Comparison of ENCODE assay signal across 36 cellular contexts in genomic region chr17:36907407-36907806, GRCh38. TPM values are rescaled to one million over a fixed set of nuclear protein-coding genes. Genes with fewer than 3 reads are reported as not detected.
"Had no signal": no experiment of that assay in that cellular context is flagged by ENCODE, and none has a peak within 500 bp of the region (broad histone marks: within the 10 kb centered on the region; RNA-seq: fewer than 3 reads in every experiment).

No MANE protein-coding gene starts in this region.

- H3K4me3 Mint-ChIP-seq: activated CD4-positive, alpha-beta memory T cell treated with anti-CD3 and anti-CD28 coated beads for 36 hours; activated CD4-positive, alpha-beta T cell treated with anti-CD3 and anti-CD28 coated beads for 36 hours; activated naive CD4-positive, alpha-beta T cell treated with anti-CD3 and anti-CD28 coated beads, Interleukin-2, amount 10 ng/mL, durations not matched to agents 7 days and 5 days; activated naive CD8-positive, alpha-beta T cell; activated naive CD8-positive, alpha-beta T cell treated with anti-CD3 and anti-CD28 coated beads, Interleukin-2, amount 50 U/mL, for 24 hours; IgD-negative memory B cell; T-helper 1 cell treated with Interleukin-12 subunit alpha and Interleukin-12 subunit beta and Interleukin-4 antibody, amounts not matched to agents 30 μg/mL and 1 μg/mL, for 36 hours; T-helper 2 cell treated with Interferon-gamma antibody and Interleukin-4, amounts not matched to agents 5 μg/mL and 100 μg/mL, for 36 hours; WTC11 had no signal

- H3K4me1 Mint-ChIP-seq: activated CD4-positive, alpha-beta T cell treated with anti-CD3 and anti-CD28 coated beads for 36 hours; activated naive CD4-positive, alpha-beta T cell treated with anti-CD3 and anti-CD28 coated beads, Interleukin-2, amount 10 ng/mL, durations not matched to agents 7 days and 5 days; activated naive CD8-positive, alpha-beta T cell treated with anti-CD3 and anti-CD28 coated beads, Interleukin-2, amount 50 U/mL, for 24 hours; IgD-negative memory B cell; WTC11 had no signal

- H3K36me3 ChIP-seq: brain microvascular endothelial cell, MG63, Peyer's patch, SJSA1 had no signal

- H3K4me3 ChIP-seq: MG63, Peyer's patch, SJSA1 had no signal

- H3K9me3 Mint-ChIP-seq: activated CD4-positive, alpha-beta memory T cell treated with anti-CD3 and anti-CD28 coated beads for 36 hours; activated naive CD4-positive, alpha-beta T cell treated with anti-CD3 and anti-CD28 coated beads, Interleukin-2, amount 10 ng/mL, durations not matched to agents 7 days and 5 days; activated naive CD8-positive, alpha-beta T cell treated with anti-CD3 and anti-CD28 coated beads, Interleukin-2, amount 50 U/mL, for 24 hours; T-helper 1 cell treated with Interleukin-12 subunit alpha and Interleukin-12 subunit beta and Interleukin-4 antibody, amounts not matched to agents 30 μg/mL and 1 μg/mL, for 36 hours; T-helper 2 cell treated with Interferon-gamma antibody and Interleukin-4, amounts not matched to agents 5 μg/mL and 100 μg/mL, for 36 hours; WTC11 had no signal

- H3K9ac ChIP-seq: SK-N-SH had no signal

- H3K36me3 Mint-ChIP-seq: activated CD4-positive, alpha-beta memory T cell treated with anti-CD3 and anti-CD28 coated beads for 36 hours; activated naive CD4-positive, alpha-beta T cell treated with anti-CD3 and anti-CD28 coated beads, Interleukin-2, amount 10 ng/mL, durations not matched to agents 7 days and 5 days; activated naive CD8-positive, alpha-beta T cell; WTC11 had no signal

- H3K4me1 ChIP-seq: Peyer's patch, SJSA1 had no signal

- H3K9me3 ChIP-seq: MG63, Peyer's patch, SJSA1, SK-N-SH had no signal

- H3K27ac Mint-ChIP-seq: activated CD4-positive, alpha-beta memory T cell treated with anti-CD3 and anti-CD28 coated beads for 36 hours; activated CD4-positive, alpha-beta T cell treated with anti-CD3 and anti-CD28 coated beads for 36 hours; activated naive CD4-positive, alpha-beta T cell treated with anti-CD3 and anti-CD28 coated beads, Interleukin-2, amount 10 ng/mL, durations not matched to agents 7 days and 5 days; activated naive CD8-positive, alpha-beta T cell; activated naive CD8-positive, alpha-beta T cell treated with anti-CD3 and anti-CD28 coated beads, Interleukin-2, amount 50 U/mL, for 24 hours; IgD-negative memory B cell; T-helper 1 cell treated with Interleukin-12 subunit alpha and Interleukin-12 subunit beta and Interleukin-4 antibody, amounts not matched to agents 30 μg/mL and 1 μg/mL, for 36 hours; T-helper 2 cell treated with Interferon-gamma antibody and Interleukin-4, amounts not matched to agents 5 μg/mL and 100 μg/mL, for 36 hours; WTC11 had no signal

- H3K27ac ChIP-seq: brain microvascular endothelial cell, Peyer's patch, SJSA1 had no signal

- DNase-seq: activated CD4-positive, alpha-beta memory T cell treated with anti-CD3 and anti-CD28 coated beads for 36 hours; activated CD4-positive, alpha-beta T cell treated with anti-CD3 and anti-CD28 coated beads for 36 hours; activated CD4-positive, alpha-beta T cell treated with anti-CD3 and anti-CD28 coated beads, Interleukin-2, amount 50 U/mL, for 1 hour; activated CD8-positive, alpha-beta memory T cell treated with anti-CD3 and anti-CD28 coated beads, Interleukin-2, amount 50 U/mL, for 4 hours; activated effector memory CD4-positive, alpha-beta T cell treated with Interleukin-2 at 50 U/mL for 16 hours; activated naive CD4-positive, alpha-beta T cell treated with anti-CD3 and anti-CD28 coated beads, Interleukin-2, amount 10 ng/mL, durations not matched to agents 7 days and 5 days; activated naive CD8-positive, alpha-beta T cell treated with anti-CD3 and anti-CD28 coated beads, Interleukin-2, amount 50 U/mL, for 24 hours; activated T-cell treated with anti-CD3 and anti-CD28 coated beads for 4 hours; activated T-cell treated with anti-CD3 and anti-CD28 coated beads, Interleukin-2, amount 50 U/mL, for 48 hours; anterior cingulate cortex; brain microvascular endothelial cell; central memory CD4-positive, alpha-beta T cell; Kasumi-1; KG1; MG63; NCI-H1092; NCI-H1436 treated with DMSO at 0.1 percent for 48 hours; NCI-H1694 treated with DMSO at 0.1 percent for 48 hours; NCI-H2029; NCI-H2171 treated with DMSO at 0.1 percent for 48 hours; NCI-H2227 treated with DMSO at 0.1 percent for 48 hours; NCI-H446; NCI-H510A treated with DMSO at 0.1 percent for 48 hours; NCI-H748 treated with DMSO at 0.1 percent for 48 hours; NK-92 treated with Interleukin-12 subunit alpha and Interleukin-12 subunit beta, amount 100 ng/mL, for 24 hours; PC-3; Peyer's patch; RPMI8226; SHP77 treated with DMSO at 0.1 percent for 48 hours; SK-N-SH had no signal

RNA-seq across cellular contexts. Expression of gene LHX1, which starts 29.9 kb away (rescaled TPM):
- total RNA-seq: activated CD4-positive, alpha-beta T cell treated with anti-CD3 and anti-CD28 coated beads for 36 hours; PC-3; Peyer's patch; SJSA1 had no signal
- polyA plus RNA-seq: IgD-negative memory B cell, SK-N-SH had no signal
